In genomic region chr3:44337253-44337652, GRCh38 we compare ENCODE assay signal across 9 cellular contexts. TPM values are rescaled to one million over a fixed set of nuclear protein-coding genes. Genes with fewer than 3 reads are reported as not detected.
A peak's percentile ranks its signal among the peaks of the same experiment; 100 is the strongest.
DNase-seq lines count a peak whose midpoint lies in the region; ATAC-seq and TF ChIP-seq lines count a peak whose summit lies in the region.
"Had no signal": no experiment of that assay in that cellular context is flagged by ENCODE, and none has a peak within 500 bp of the region (broad histone marks: within the 10 kb centered on the region; RNA-seq: fewer than 3 reads in every experiment).

No MANE protein-coding gene starts in this region.

- WGBS in gastroesophageal sphincter (ENCODE audit: low coverage in 1 of 2), 2 donors: 67 to 72% methylated on average over 3 to 4 of the region's 4 CpGs

- peak overlapping the region; percentile 99 for H3K27ac Mint-ChIP-seq in GM23338

- DNase-seq in GM23338 (ENCODE audit: low spot score): peak; percentile 57
- DNase-seq in SW480 (ENCODE audit: low spot score): peak; percentile 33
- no peak for DNase-seq in skeletal muscle cell (ENCODE audit: low read depth)
- no peak for DNase-seq in RPMI8226
- no peak for DNase-seq in COR-L47 (lab: John Stamatoyannopoulos, UW)
- DNase-seq: testis had no signal

- H3K9me3 ChIP-seq in gastroesophageal sphincter: no peaks in the 10 kb centered on the region
- H3K9me3 ChIP-seq: testis had no signal

- no peaks in the 10 kb centered on the region for H3F3A ChIP-seq in GM23338 (replicated peaks; ENCODE audit: low read depth)

- H3K27me3 ChIP-seq in GM23338 (ENCODE audit: insufficient read depth) (no peaks in the 10 kb centered on the region), gastroesophageal sphincter (no peaks in the 10 kb centered on the region)
- H3K27me3 ChIP-seq: testis had no signal

- H3K4me3 Mint-ChIP-seq in GM23338: peak overlapping the region; percentile 81

- TF ChIP-seq POLR2A in gastroesophageal sphincter (IDR thresholded peaks at IDR 0.05): no peak

- H3K36me3 ChIP-seq in GM23338 (ENCODE audit: insufficient read depth) (no peaks in the 10 kb centered on the region), gastroesophageal sphincter (no peaks in the 10 kb centered on the region)

- H3K4me1 Mint-ChIP-seq in GM23338: peaks cover 16% of the 10 kb centered on the region

- H2AFZ ChIP-seq in GM23338: no peak overlapping the region

- H3K27me3 Mint-ChIP-seq in GM23338 (ENCODE audit: insufficient read depth, low read depth, poor library complexity): peaks cover 7% of the 10 kb centered on the region

- H3K4me1 ChIP-seq in GM23338 (ENCODE audit: insufficient read depth): 0 out of 2 replicates have a peak, but pooled peaks cover 3% of the 10 kb centered on the region
- peaks cover 0 to 39% (median 15%) of the 10 kb centered on the region in 3 donors for H3K4me1 ChIP-seq in gastroesophageal sphincter

- no peaks in the 10 kb centered on the region for H3K9me3 Mint-ChIP-seq in GM23338

- 0 out of 3 replicates have a peak, but pooled peaks have one; percentile 3 for ATAC-seq in GM23338
- ATAC-seq in gastroesophageal sphincter: no peak
- no peak for ATAC-seq in HG02852 (IDR thresholded peaks at IDR 0.05; ENCODE audit: unreplicated experiment)
- ATAC-seq in GM19452 (IDR thresholded peaks at IDR 0.05; ENCODE audit: unreplicated experiment): no peak

- TF ChIP-seq EP300 in gastroesophageal sphincter (IDR thresholded peaks at IDR 0.05): no peak

- TF ChIP-seq CTCF in GM23338 (conservative IDR thresholded peaks at IDR 0.05; ENCODE audit: low read depth in 2 of 2) (peak; percentile 39 to 43), gastroesophageal sphincter (IDR thresholded peaks at IDR 0.05) (no peak)

- H3K4me3 ChIP-seq in GM23338 (peak overlapping the region; percentile 70), gastroesophageal sphincter (peak overlapping the region; percentile 44 to 59), skeletal muscle cell (ENCODE audit: low read depth, low read length) (peak overlapping the region; percentile 78)

- peaks cover 25% of the 10 kb centered on the region for H3K79me2 ChIP-seq in GM23338 (replicated peaks; ENCODE audit: insufficient read depth)

- no peaks in the 10 kb centered on the region for H3K9me2 ChIP-seq in GM23338 (ENCODE audit: insufficient read depth)

- H3K4me2 ChIP-seq in GM23338: peak overlapping the region; percentile 87

- H3K36me3 Mint-ChIP-seq in GM23338 (ENCODE audit: low read depth): peaks cover 3% of the 10 kb centered on the region; the same call in 1 of the 3 replicates

- H3K27ac ChIP-seq in GM23338 (ENCODE audit: low read depth): peak overlapping the region; percentile 75; the same call in 1 of the 2 replicates
- peak overlapping the region; percentile 91 to 100 (median 95) for H3K27ac ChIP-seq in gastroesophageal sphincter

- no peaks in the 10 kb centered on the region for H4K20me1 ChIP-seq in GM23338 (replicated peaks; ENCODE audit: insufficient read depth)

TF ChIP-seq in GM23338, 12 proteins besides CTCF, POLR2A, EP300 and RAD21:
- TF ChIP-seq STAT1 (IDR thresholded peaks at IDR 0.05; ENCODE audit: unreplicated experiment): no peak
- TF ChIP-seq NANOG (IDR thresholded peaks at IDR 0.05; ENCODE audit: borderline replicate concordance): no peak
- no peak for TF ChIP-seq ETS1 (IDR thresholded peaks at IDR 0.05)
- TF ChIP-seq REST (IDR thresholded peaks at IDR 0.05; ENCODE audit: unreplicated experiment): no peak
- no peak for TF ChIP-seq ZNF114 (CRISPR knock-in tag; IDR thresholded peaks at IDR 0.05)
- no peak for TF ChIP-seq ZNF331 (CRISPR knock-in tag; IDR thresholded peaks at IDR 0.05; ENCODE audit: low read depth)
- no peak for TF ChIP-seq EZH2phosphoT487 (IDR thresholded peaks at IDR 0.05; ENCODE audit: unreplicated experiment)

RNA-seq across cellular contexts. Expression of gene TCAIM, which starts 1.3 kb away (rescaled TPM):
- total RNA-seq in GM23338 (2014; rRNA removed; shearing (Covaris generic)): 26.0 and 35.0 TPM in 2 replicates
- polyA plus RNA-seq in GM23338 (2016; fragmentation: Nextera tagmentation; extraction: Ambion mirVana): 9.8 and 10.3 TPM in 2 replicates
- 10 to 100 TPM; 25.8 to 56.2 (median 45.9) TPM for total RNA-seq in gastroesophageal sphincter

Comparison
In these comparisons a context has a peak if more than half of its experiments do, and no peak if none do; other contexts are left out.
1. DNase-seq: peak in GM23338 (single experiment) and SW480 (single experiment); none in skeletal muscle cell (single experiment), RPMI8226 (single experiment) and COR-L47 (single experiment).
2. CTCF ChIP-seq: peak in GM23338 (2 of 2); none in gastroesophageal sphincter (0 of 4).
3. Peak in every context shown above with its lines, with median percentiles within 50 percentile points of each other: H3K4me3 ChIP-seq.